Comparison of ENCODE assay signal across 1 cellular context in genomic region chr10:88990528-88991160, GRCh38.
A peak's percentile ranks its signal among the peaks of the same experiment; 100 is the strongest.
TF ChIP-seq lines count a peak whose summit lies in the region.

Gene FAS, plus strand, starts transcription at chr10:88990798. Its CDS starts 79 bp downstream, at chr10:88990877.

TF ChIP-seq in H1, 55 proteins besides CTCF, POLR2A, EP300 and RAD21 (continued from another document):
- no peak for TF ChIP-seq BRCA1 (IDR thresholded peaks at IDR 0.05; ENCODE audit: low read depth, low read length)
- no peak for TF ChIP-seq HDAC2 (IDR thresholded peaks at IDR 0.05; ENCODE audit: borderline replicate concordance in 1 of 2, low read depth in 2 of 2, low read length in 2 of 2)
- TF ChIP-seq KDM1A (IDR thresholded peaks at IDR 0.05; ENCODE audit: borderline replicate concordance, low read length) = no peak
- peak; percentile 42 for TF ChIP-seq ASH2L (IDR thresholded peaks at IDR 0.05; ENCODE audit: low read length)
- peak; percentile 82 for TF ChIP-seq KDM4A (IDR thresholded peaks at IDR 0.05; ENCODE audit: low read depth, low read length, severe bottlenecking)
- no peak for TF ChIP-seq JUND (IDR thresholded peaks at IDR 0.05; ENCODE audit: low read length)
- TF ChIP-seq ATF2 (IDR thresholded peaks at IDR 0.05; ENCODE audit: low read length) = no peak
- no peak for TF ChIP-seq MAFK (IDR thresholded peaks at IDR 0.05; ENCODE audit: low read depth, low read length)
- TF ChIP-seq NRF1 (IDR thresholded peaks at IDR 0.05; ENCODE audit: low read depth, low read length) = no peak
- TF ChIP-seq TBP (IDR thresholded peaks at IDR 0.05; ENCODE audit: low read depth, low read length) = no peak
- no peak for TF ChIP-seq TCF12 (IDR thresholded peaks at IDR 0.05; ENCODE audit: low read depth, low read length)
- TF ChIP-seq YY1 (IDR thresholded peaks at IDR 0.05; ENCODE audit: low read depth, low read length) = no peak
- TF ChIP-seq CBX5 (IDR thresholded peaks at IDR 0.05; ENCODE audit: low read depth, low read length) = no peak
- TF ChIP-seq ATF3 (IDR thresholded peaks at IDR 0.05; ENCODE audit: insufficient read depth, low read depth, low read length) = no peak
- TF ChIP-seq USF2 (IDR thresholded peaks at IDR 0.05; ENCODE audit: low read length) = no peak
- TF ChIP-seq CTBP2 (IDR thresholded peaks at IDR 0.05; ENCODE audit: borderline replicate concordance, insufficient read depth, insufficient read length, low read length) = no peak
- no peak for TF ChIP-seq SP1 (IDR thresholded peaks at IDR 0.05; ENCODE audit: low read depth, low read length)
- no peak for TF ChIP-seq TAF1 (IDR thresholded peaks at IDR 0.05; ENCODE audit: low read depth, low read length)
- TF ChIP-seq SAP30 (IDR thresholded peaks at IDR 0.05; ENCODE audit: insufficient read depth, insufficient replicate concordance, low read length) = peak; percentile 27
- no peak for TF ChIP-seq SP4 (IDR thresholded peaks at IDR 0.05; ENCODE audit: low read length)
- no peak for TF ChIP-seq TEAD4 (IDR thresholded peaks at IDR 0.05; ENCODE audit: low read depth, low read length)
- TF ChIP-seq SP2 (IDR thresholded peaks at IDR 0.05; ENCODE audit: low read length) = no peak
- TF ChIP-seq E2F6 (IDR thresholded peaks at IDR 0.05) = peak; percentile 69
- no peak for TF ChIP-seq POU5F1 (IDR thresholded peaks at IDR 0.05; ENCODE audit: low read depth, low read length)
- peak; percentile 78 for TF ChIP-seq CEBPB (IDR thresholded peaks at IDR 0.05; ENCODE audit: low read depth, low read length)
- TF ChIP-seq HDAC6 (IDR thresholded peaks at IDR 0.05; ENCODE audit: low read depth, low read length) = no peak
- TF ChIP-seq BCL11A (IDR thresholded peaks at IDR 0.05; ENCODE audit: low read depth in 2 of 2, low read length in 2 of 2) = no peak
- TF ChIP-seq EGR1 (IDR thresholded peaks at IDR 0.05; ENCODE audit: borderline replicate concordance, low read depth, low read length) = no peak
- TF ChIP-seq POLR2AphosphoS5 (IDR thresholded peaks at IDR 0.05; ENCODE audit: low read depth, low read length) = no peak
- no peak for TF ChIP-seq CHD7 (IDR thresholded peaks at IDR 0.05; ENCODE audit: insufficient replicate concordance, low read length)
- no peak for TF ChIP-seq FOSL1 (IDR thresholded peaks at IDR 0.05; ENCODE audit: insufficient read depth, low read depth, low read length)
- no peak for TF ChIP-seq CHD2 (IDR thresholded peaks at IDR 0.05; ENCODE audit: low read length)
- TF ChIP-seq SIRT6 (IDR thresholded peaks at IDR 0.05; ENCODE audit: low read length) = no peak
- no peak for TF ChIP-seq GTF2F1 (IDR thresholded peaks at IDR 0.05; ENCODE audit: borderline replicate concordance, low read depth, low read length)
- no peak for TF ChIP-seq RXRA (IDR thresholded peaks at IDR 0.05; ENCODE audit: insufficient read depth, low read depth, low read length)
- no peak for TF ChIP-seq NANOG (IDR thresholded peaks at IDR 0.05; ENCODE audit: insufficient read depth, low read depth, low read length, poor library complexity, severe bottlenecking)
- no peak for TF ChIP-seq TAF7 (optimal IDR thresholded peaks at IDR 0.05; ENCODE audit: borderline replicate concordance, low read depth, low read length)
- no peak for TF ChIP-seq SIX5 (IDR thresholded peaks at IDR 0.05; ENCODE audit: low read depth, low read length)
- TF ChIP-seq EZH2 (IDR thresholded peaks at IDR 0.05; ENCODE audit: low read depth, low read length, severe bottlenecking) = peak; percentile 43
